ENCODE assay signal across 11 cellular contexts in the genomic region with DNA sequence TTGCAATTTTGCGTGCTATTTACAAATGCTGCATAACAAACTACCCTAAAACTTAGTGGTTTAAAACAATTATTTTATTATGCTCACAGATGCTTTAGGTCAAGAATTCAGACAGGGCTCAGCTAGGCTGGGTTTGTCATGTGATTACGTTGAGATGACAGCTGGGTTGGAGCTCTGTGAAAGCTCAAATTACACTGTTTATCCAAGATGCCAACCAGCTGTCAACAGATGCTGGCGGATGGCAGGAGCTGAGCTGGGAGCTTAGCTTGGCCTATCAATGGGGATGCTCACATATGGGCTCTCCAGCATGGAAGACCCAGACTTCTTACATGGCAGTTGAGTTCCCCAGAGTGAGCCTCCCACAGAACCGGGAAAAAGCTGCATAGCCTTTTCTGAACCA.
DNase-seq lines count a peak whose midpoint lies in the region; ATAC-seq and TF ChIP-seq lines count a peak whose summit lies in the region.
"Had no signal": no experiment of that assay in that cellular context is flagged by ENCODE, and none has a peak within 500 bp of the region (broad histone marks: within the 10 kb centered on the region; RNA-seq: fewer than 3 reads in every experiment).

No MANE protein-coding gene starts in this region.

- no peak for TF ChIP-seq CTCF in cardiac muscle cell (IDR thresholded peaks at IDR 0.05; ENCODE audit: low read depth, low read length)

- H3K4me1 Mint-ChIP-seq in activated naive CD8-positive, alpha-beta T cell treated with anti-CD3 and anti-CD28 coated beads for 36 hours = no peaks in the 10 kb centered on the region
- H3K4me1 Mint-ChIP-seq in activated CD4-positive, alpha-beta memory T cell treated with anti-CD3 and anti-CD28 coated beads for 36 hours (ENCODE audit: low read depth) = no peaks in the 10 kb centered on the region

- DNase-seq in COR-L47 (lab: John Stamatoyannopoulos, UW) = peak; percentile 77
- peak; percentile 3 for DNase-seq in NAMALWA (ENCODE audit: low spot score)
- DNase-seq in NCI-H524 treated with DMSO at 0.1 percent for 48 hours (lab: John Stamatoyannopoulos, UW) = peak; percentile 88
- DNase-seq in cardiac muscle cell (ENCODE audit: low read depth in 1 of 2, low spot score in 1 of 2) = peak; percentile 2 to 43
- no peak for DNase-seq in activated naive CD8-positive, alpha-beta T cell treated with anti-CD3 and anti-CD28 coated beads for 36 hours
- DNase-seq in activated CD4-positive, alpha-beta memory T cell treated with anti-CD3 and anti-CD28 coated beads for 36 hours = no peak
- no peak for DNase-seq in erythroblast (lab: John Stamatoyannopoulos, UW)
- DNase-seq: activated CD8-positive, alpha-beta memory T cell treated with anti-CD3 and anti-CD28 coated beads, Interleukin-2, amount 50 U/mL, for 48 hours; T-helper 17 cell had no signal

- H3K4me1 ChIP-seq in cardiac muscle cell (ENCODE audit: low read depth) = peaks cover 12% of the 10 kb centered on the region

- no peak overlapping the region for H3K4me3 Mint-ChIP-seq in activated naive CD8-positive, alpha-beta T cell treated with anti-CD3 and anti-CD28 coated beads for 36 hours
- H3K4me3 Mint-ChIP-seq in activated CD4-positive, alpha-beta memory T cell treated with anti-CD3 and anti-CD28 coated beads for 36 hours = no peak overlapping the region
- H3K4me3 Mint-ChIP-seq: T-helper 17 cell had no signal

- CTCF ChIA-PET in activated CD4-positive, alpha-beta memory T cell treated with anti-CD3 and anti-CD28 coated beads for 36 hours (lab: Charles Lee) = no interaction called here

- H3K9me3 Mint-ChIP-seq in activated naive CD8-positive, alpha-beta T cell treated with anti-CD3 and anti-CD28 coated beads for 36 hours = no peaks in the 10 kb centered on the region
- no peaks in the 10 kb centered on the region for H3K9me3 Mint-ChIP-seq in activated CD4-positive, alpha-beta memory T cell treated with anti-CD3 and anti-CD28 coated beads for 36 hours

- intact Hi-C loops in activated CD4-positive, alpha-beta memory T cell treated with anti-CD3 and anti-CD28 coated beads for 36 hours (cut with micrococcal nuclease) = no loop called here

- H3K27ac Mint-ChIP-seq in activated naive CD8-positive, alpha-beta T cell treated with anti-CD3 and anti-CD28 coated beads for 36 hours = no peak overlapping the region
- no peak overlapping the region for H3K27ac Mint-ChIP-seq in activated CD4-positive, alpha-beta memory T cell treated with anti-CD3 and anti-CD28 coated beads for 36 hours
- H3K27ac Mint-ChIP-seq: T-helper 17 cell had no signal

- H3K27me3 Mint-ChIP-seq in activated naive CD8-positive, alpha-beta T cell treated with anti-CD3 and anti-CD28 coated beads for 36 hours = peaks cover 3% of the 10 kb centered on the region
- peaks cover 6% of the 10 kb centered on the region for H3K27me3 Mint-ChIP-seq in activated CD4-positive, alpha-beta memory T cell treated with anti-CD3 and anti-CD28 coated beads for 36 hours

- POLR2A ChIA-PET in activated CD4-positive, alpha-beta memory T cell treated with anti-CD3 and anti-CD28 coated beads for 36 hours (lab: Charles Lee) = no interaction called here

- TF ChIP-seq POLR2A in erythroblast (IDR thresholded peaks at IDR 0.05; ENCODE audit: low read length) = no peak

- H3K27me3 ChIP-seq in cardiac muscle cell = no peaks in the 10 kb centered on the region

- ATAC-seq in HG03108 (IDR thresholded peaks at IDR 0.05; ENCODE audit: unreplicated experiment) = no peak
- ATAC-seq: T-helper 17 cell had no signal

- no peak overlapping the region for H3K27ac ChIP-seq in cardiac muscle cell

- no peak overlapping the region for H3K4me3 ChIP-seq in cardiac muscle cell
- H3K4me3 ChIP-seq: smooth muscle cell had no signal

- H3K36me3 Mint-ChIP-seq in activated naive CD8-positive, alpha-beta T cell treated with anti-CD3 and anti-CD28 coated beads for 36 hours = no peaks in the 10 kb centered on the region
- H3K36me3 Mint-ChIP-seq in activated CD4-positive, alpha-beta memory T cell treated with anti-CD3 and anti-CD28 coated beads for 36 hours = no peaks in the 10 kb centered on the region

- H3K9me3 ChIP-seq in cardiac muscle cell (ENCODE audit: low read depth) = no peaks in the 10 kb centered on the region

- no peaks in the 10 kb centered on the region for H3K36me3 ChIP-seq in cardiac muscle cell

Comparison
In these comparisons a context has a peak if more than half of its experiments do, and no peak if none do; other contexts are left out.
1. DNase-seq: peak in COR-L47 (single experiment), NAMALWA (single experiment), NCI-H524 treated with DMSO at 0.1 percent for 48 hours (single experiment) and cardiac muscle cell (2 of 2); none in activated naive CD8-positive, alpha-beta T cell treated with anti-CD3 and anti-CD28 coated beads for 36 hours (single experiment), activated CD4-positive, alpha-beta memory T cell treated with anti-CD3 and anti-CD28 coated beads for 36 hours (single experiment) and erythroblast (0 of 2).